17 cellular contexts compared by ENCODE assay signal in the genomic region with DNA sequence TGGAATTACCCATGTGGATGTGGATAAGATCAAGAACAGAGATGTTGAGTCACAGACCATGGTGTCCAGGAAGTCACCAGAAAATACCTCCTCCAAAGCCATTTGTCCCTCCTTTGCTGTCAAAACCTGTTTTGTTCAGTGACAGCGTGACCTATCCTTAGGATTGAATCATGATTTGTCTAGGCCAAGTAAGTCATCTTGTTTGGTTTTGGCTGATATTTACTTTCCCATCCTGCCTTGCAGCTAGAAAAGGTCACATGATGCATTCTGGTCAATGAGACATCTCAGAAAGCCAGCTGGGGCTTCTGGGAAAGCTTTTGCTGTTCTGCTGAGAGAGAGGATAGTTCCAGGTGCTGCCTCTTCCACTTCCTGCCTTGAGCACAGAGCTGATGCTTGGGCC.
DNase-seq lines count a peak whose midpoint lies in the region; ATAC-seq and TF ChIP-seq lines count a peak whose summit lies in the region.
"Had no signal": no experiment of that assay in that cellular context is flagged by ENCODE, and none has a peak within 500 bp of the region (broad histone marks: within the 10 kb centered on the region; RNA-seq: fewer than 3 reads in every experiment).

No MANE protein-coding gene starts in this region.

- no peak overlapping the region for H3K9ac ChIP-seq in PC-3 (ENCODE audit: low read length)

- TF ChIP-seq POLR2A in heart left ventricle (IDR thresholded peaks at IDR 0.05), result no peak

- H3K4me1 ChIP-seq in heart left ventricle, result no peaks in the 10 kb centered on the region
- H3K4me1 ChIP-seq in PC-3 (ENCODE audit: insufficient read depth, low read length), result no peaks in the 10 kb centered on the region

- H3K4me3 Mint-ChIP-seq in activated CD4-positive, alpha-beta T cell treated with anti-CD3 and anti-CD28 coated beads for 36 hours, result no peak overlapping the region
- H3K4me3 Mint-ChIP-seq: B cell; CD4-positive, alpha-beta T cell; H9 had no signal

- peaks cover 4% of the 10 kb centered on the region for H3K9me3 Mint-ChIP-seq in activated CD4-positive, alpha-beta T cell treated with anti-CD3 and anti-CD28 coated beads for 36 hours (ENCODE audit: low read depth)
- H3K9me3 Mint-ChIP-seq: CD4-positive, alpha-beta T cell had no signal

- no peaks in the 10 kb centered on the region for H3F3A ChIP-seq in PC-3 (ENCODE audit: low read length, unreplicated experiment)

- ATAC-seq in activated CD4-positive, alpha-beta T cell treated with anti-CD3 and anti-CD28 coated beads for 36 hours, result peak; percentile 55
- ATAC-seq in heart left ventricle (no peak), PC-3 (no peak)

- H3K36me3 Mint-ChIP-seq in activated CD4-positive, alpha-beta T cell treated with anti-CD3 and anti-CD28 coated beads for 36 hours (ENCODE audit: low read depth), result no peaks in the 10 kb centered on the region

- H3K9me2 ChIP-seq in PC-3 (replicated peaks; ENCODE audit: low read length), result no peaks in the 10 kb centered on the region

- no peak overlapping the region for H3K27ac ChIP-seq in heart left ventricle
- H3K27ac ChIP-seq in PC-3 (ENCODE audit: low read length), result no peak overlapping the region

- no peaks in the 10 kb centered on the region for H3K79me2 ChIP-seq in PC-3 (ENCODE audit: low read length)

- no peak overlapping the region for H3K4me3 ChIP-seq in heart left ventricle
- no peak overlapping the region for H3K4me3 ChIP-seq in PC-3 (ENCODE audit: low read length)

- H3K27ac Mint-ChIP-seq in activated CD4-positive, alpha-beta T cell treated with anti-CD3 and anti-CD28 coated beads for 36 hours, result no peak overlapping the region
- H3K27ac Mint-ChIP-seq: B cell; CD4-positive, alpha-beta T cell; H9 had no signal

- intact Hi-C loops in activated CD4-positive, alpha-beta T cell treated with anti-CD3 and anti-CD28 coated beads for 36 hours (cut with DNase I, micrococcal nuclease), result no loop called here
- intact Hi-C loops in cardiac septum (cut with DNase I), result no loop called here
- intact Hi-C loops in heart left ventricle (cut with DNase I), result no loop called here
- intact Hi-C loops in PC-3 (cut with micrococcal nuclease), result no loop called here

- H3K4me1 Mint-ChIP-seq in activated CD4-positive, alpha-beta T cell treated with anti-CD3 and anti-CD28 coated beads for 36 hours, result no peaks in the 10 kb centered on the region
- H3K4me1 Mint-ChIP-seq: B cell had no signal

- TF ChIP-seq CTCF in heart left ventricle (IDR thresholded peaks at IDR 0.05), result no peak
- no peak for TF ChIP-seq CTCF in PC-3 (conservative IDR thresholded peaks at IDR 0.05; ENCODE audit: low read depth, low read length)

- POLR2A ChIA-PET in activated CD4-positive, alpha-beta T cell treated with anti-CD3 and anti-CD28 coated beads for 36 hours (lab: Charles Lee), result no interaction called here
- POLR2A ChIA-PET in PC-3 (lab: Charles Lee; ENCODE audit: unreplicated experiment), result no interaction called here

- DNase-seq in activated CD4-positive, alpha-beta T cell treated with anti-CD3 and anti-CD28 coated beads for 36 hours, result peak; percentile 9
- DNase-seq in activated CD4-positive, alpha-beta T cell treated with anti-CD3 and anti-CD28 coated beads for 48 hours, result no peak
- DNase-seq in cardiac septum (ENCODE audit: low spot score) (peak; percentile 29), heart left ventricle (no peak), PC-3 (peak; percentile 61), kidney tubule cell (ENCODE audit: low spot score) (peak; percentile 16)
- no peak for DNase-seq in activated CD8-positive, alpha-beta memory T cell treated with anti-CD3 and anti-CD28 coated beads, Interleukin-2, amount 50 U/mL, for 48 hours
- DNase-seq: ACHN; C1 segment of cervical spinal cord; Calu3; CD4-positive, alpha-beta T cell; DMS 273 treated with DMSO at 0.1 percent for 48 hours; DMS79 treated with DMSO at 0.1 percent for 48 hours; EL; GOT3; H9 had no signal

- CTCF ChIA-PET in activated CD4-positive, alpha-beta T cell treated with anti-CD3 and anti-CD28 coated beads for 36 hours (lab: Charles Lee), result interaction anchor here (0.9 kb wide), 1 partner anchor 352 kb away, joined by 3 read pairs; no protein-coding TSS in a partner anchor
- CTCF ChIA-PET in PC-3 (lab: Charles Lee), result no interaction called here

- H3K36me3 ChIP-seq in heart left ventricle, result no peaks in the 10 kb centered on the region
- no peaks in the 10 kb centered on the region for H3K36me3 ChIP-seq in PC-3 (ENCODE audit: low read depth, low read length)

- H3K27me3 Mint-ChIP-seq in activated CD4-positive, alpha-beta T cell treated with anti-CD3 and anti-CD28 coated beads for 36 hours, result no peaks in the 10 kb centered on the region
- H3K27me3 Mint-ChIP-seq: CD4-positive, alpha-beta T cell had no signal

- H3K9me3 ChIP-seq in heart left ventricle (peaks cover 0 to 4% (median 0%) of the 10 kb centered on the region in 12 donors), PC-3 (ENCODE audit: low read length) (no peaks in the 10 kb centered on the region; the same call in 1 of the 2 replicates)

- H3K27me3 ChIP-seq in heart left ventricle (no peaks in the 10 kb centered on the region), PC-3 (ENCODE audit: low read length) (0 out of 2 replicates have a peak, but pooled peaks cover 28% of the 10 kb centered on the region)

- BruUV-seq in PC-3 (replicated peaks; lab: Mats Ljungman, UMichigan), result no TSS peak

- H4K20me1 ChIP-seq in PC-3 (ENCODE audit: low read length), result no peaks in the 10 kb centered on the region

- no peak overlapping the region for H2AFZ ChIP-seq in PC-3 (ENCODE audit: low read length)

- WGBS in heart left ventricle, 4 donors, result 89 to 100% (median 97%) methylated on average over 1 of the region's 1 CpG

- no peak overlapping the region for H3K4me2 ChIP-seq in PC-3 (ENCODE audit: low read length)

Comparison
In these comparisons a context has a peak if more than half of its experiments do, and no peak if none do; other contexts are left out.
1. DNase-seq: peak in activated CD4-positive, alpha-beta T cell treated with anti-CD3 and anti-CD28 coated beads for 36 hours (single experiment), cardiac septum (single experiment), PC-3 (single experiment) and kidney tubule cell (single experiment); none in activated CD4-positive, alpha-beta T cell treated with anti-CD3 and anti-CD28 coated beads for 48 hours (single experiment), heart left ventricle (0 of 5) and activated CD8-positive, alpha-beta memory T cell treated with anti-CD3 and anti-CD28 coated beads, Interleukin-2, amount 50 U/mL, for 48 hours (single experiment).